ENCODE assay signal across 25 cellular contexts in genomic region chr15:88324241-88325065, GRCh38.
"Had no signal": no experiment of that assay in that cellular context is flagged by ENCODE, and none has a peak within 500 bp of the region (broad histone marks: within the 10 kb centered on the region; RNA-seq: fewer than 3 reads in every experiment).

No MANE protein-coding gene starts in this region.

- H3K27ac ChIP-seq: brain microvascular endothelial cell, hepatocyte, left lung, psoas muscle, right atrium auricular region, tibial artery had no signal

- H3K36me3 ChIP-seq: brain microvascular endothelial cell, left lung, right atrium auricular region, tibial artery had no signal

- H3K4me1 ChIP-seq: left lung, psoas muscle, right atrium auricular region, tibial artery had no signal

- ATAC-seq: activated CD8-positive, alpha-beta T cell treated with anti-CD3 and anti-CD28 coated beads, Interleukin-2, amount 10 ng/mL, durations not matched to agents 7 days and 5 days; activated naive CD4-positive, alpha-beta T cell treated with anti-CD3 and anti-CD28 coated beads, Interleukin-2, amount 50 U/mL, for 72 hours; activated T-helper 17 cell treated with anti-CD3 and anti-CD28 coated beads, Interleukin-2, amount 50 U/mL, for 72 hours; naive thymus-derived CD4-positive, alpha-beta T cell; psoas muscle had no signal

- H3K4me3 ChIP-seq: hepatocyte, left lung, lung, psoas muscle, right atrium auricular region, tibial artery had no signal

- H3K27me3 ChIP-seq: brain microvascular endothelial cell, hepatocyte, right atrium auricular region had no signal

- DNase-seq: activated CD4-positive, alpha-beta T cell treated with anti-CD3 and anti-CD28 coated beads for 1 hour; activated CD4-positive, alpha-beta T cell treated with anti-CD3 and anti-CD28 coated beads, Interleukin-2, amount 50 U/mL, for 1 hour; activated CD8-positive, alpha-beta T cell treated with anti-CD3 and anti-CD28 coated beads, Interleukin-2, amount 10 ng/mL, durations not matched to agents 7 days and 5 days; activated T-cell treated with anti-CD3 and anti-CD28 coated beads, Interleukin-2, amount 50 U/mL, for 1 hour; aorta; brain microvascular endothelial cell; caudate nucleus; effector memory CD4-positive, alpha-beta T cell; glutamatergic neuron; kidney glomerular epithelial cell; left lung; naive thymus-derived CD4-positive, alpha-beta T cell; psoas muscle; stimulated activated CD4-positive, alpha-beta T cell treated with anti-CD3 and anti-CD28 coated beads, Interleukin-12 subunit alpha, Interleukin-12 subunit beta, amount 100 ng/mL, for 4 hours; tibial artery had no signal

- H3K4me3 Mint-ChIP-seq: activated CD8-positive, alpha-beta T cell treated with anti-CD3 and anti-CD28 coated beads, Interleukin-2, amount 10 ng/mL, durations not matched to agents 7 days and 5 days; activated T-helper 17 cell treated with anti-CD3 and anti-CD28 coated beads, Interleukin-2, amount 50 U/mL, for 72 hours; naive thymus-derived CD4-positive, alpha-beta T cell; neural crest cell; stimulated activated naive CD8-positive, alpha-beta T cell treated with anti-CD3 and anti-CD28 coated beads, Interleukin-15, Interleukin-2, amounts not matched to agents 100 ng/mL and 50 ng/mL, for 24 hours; T-helper 2 cell treated with Interferon-gamma antibody and Interleukin-4, amounts not matched to agents 5 μg/mL and 100 μg/mL, for 36 hours had no signal

- H2AFZ ChIP-seq: hepatocyte had no signal

- H3K27ac Mint-ChIP-seq: activated CD8-positive, alpha-beta T cell treated with anti-CD3 and anti-CD28 coated beads, Interleukin-2, amount 10 ng/mL, durations not matched to agents 7 days and 5 days; activated naive CD4-positive, alpha-beta T cell treated with anti-CD3 and anti-CD28 coated beads, Interleukin-2, amount 50 U/mL, for 72 hours; activated T-helper 17 cell treated with anti-CD3 and anti-CD28 coated beads, Interleukin-2, amount 50 U/mL, for 72 hours; naive thymus-derived CD4-positive, alpha-beta T cell; stimulated activated naive CD8-positive, alpha-beta T cell treated with anti-CD3 and anti-CD28 coated beads, Interleukin-15, Interleukin-2, amounts not matched to agents 100 ng/mL and 50 ng/mL, for 24 hours; T-helper 2 cell treated with Interferon-gamma antibody and Interleukin-4, amounts not matched to agents 5 μg/mL and 100 μg/mL, for 36 hours had no signal

- H3K36me3 Mint-ChIP-seq: activated naive CD4-positive, alpha-beta T cell treated with anti-CD3 and anti-CD28 coated beads, Interleukin-2, amount 50 U/mL, for 72 hours; naive thymus-derived CD4-positive, alpha-beta T cell had no signal

- H3K4me2 ChIP-seq: hepatocyte had no signal

- H3K9me3 ChIP-seq: left lung, psoas muscle, right atrium auricular region, tibial artery had no signal

- H3K4me1 Mint-ChIP-seq: activated T-helper 17 cell treated with anti-CD3 and anti-CD28 coated beads, Interleukin-2, amount 50 U/mL, for 72 hours; naive thymus-derived CD4-positive, alpha-beta T cell; neural crest cell had no signal

- H3K9me3 Mint-ChIP-seq: activated naive CD4-positive, alpha-beta T cell treated with anti-CD3 and anti-CD28 coated beads, Interleukin-2, amount 50 U/mL, for 72 hours; activated T-helper 17 cell treated with anti-CD3 and anti-CD28 coated beads, Interleukin-2, amount 50 U/mL, for 72 hours; stimulated activated naive CD8-positive, alpha-beta T cell treated with anti-CD3 and anti-CD28 coated beads, Interleukin-15, Interleukin-2, amounts not matched to agents 100 ng/mL and 50 ng/mL, for 24 hours had no signal

- FAIRE-seq: frontal cortex, TTC549 had no signal
